Comparison of ENCODE assay signal across 16 cellular contexts in the genomic region with DNA sequence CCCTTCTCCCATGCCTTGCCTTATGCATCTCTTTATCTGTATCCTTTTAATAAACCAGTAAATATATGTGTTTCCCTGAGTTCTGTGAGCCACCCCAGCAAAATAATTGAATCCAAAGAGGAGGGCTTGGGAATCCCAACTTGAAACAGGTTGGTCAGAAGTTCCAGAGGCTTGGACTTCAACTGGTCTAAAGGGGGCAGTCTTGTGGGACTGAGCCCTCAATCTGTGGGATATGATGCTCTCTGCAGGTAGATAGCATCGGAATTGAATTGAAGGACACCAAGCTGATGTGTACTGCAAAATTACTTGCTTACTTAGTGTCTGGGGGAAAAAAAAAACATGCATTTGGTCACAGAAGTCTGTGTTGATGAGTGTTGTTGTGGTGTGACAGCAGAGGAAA.
A peak's percentile ranks its signal among the peaks of the same experiment; 100 is the strongest.
DNase-seq lines count a peak whose midpoint lies in the region; ATAC-seq and TF ChIP-seq lines count a peak whose summit lies in the region.
"Had no signal": no experiment of that assay in that cellular context is flagged by ENCODE, and none has a peak within 500 bp of the region (broad histone marks: within the 10 kb centered on the region; RNA-seq: fewer than 3 reads in every experiment).

No MANE protein-coding gene starts in this region.

- no peaks in the 10 kb centered on the region for H3K4me1 Mint-ChIP-seq in endodermal cell
- no peaks in the 10 kb centered on the region for H3K4me1 Mint-ChIP-seq in neural progenitor cell
- H3K4me1 Mint-ChIP-seq: CD4-positive, alpha-beta memory T cell had no signal

- H3K79me2 ChIP-seq in OCI-LY3 (ENCODE audit: low read length) (no peaks in the 10 kb centered on the region), neural progenitor cell (ENCODE audit: low read depth) (no peaks in the 10 kb centered on the region), osteoblast (ENCODE audit: insufficient read depth, low read length) (no peaks in the 10 kb centered on the region)

- H3K36me3 Mint-ChIP-seq in endodermal cell (ENCODE audit: low read depth) (no peaks in the 10 kb centered on the region), neural progenitor cell (no peaks in the 10 kb centered on the region)
- H3K36me3 Mint-ChIP-seq: CD4-positive, alpha-beta memory T cell had no signal

- H3K9me3 Mint-ChIP-seq in endodermal cell (no peaks in the 10 kb centered on the region), neural progenitor cell (no peaks in the 10 kb centered on the region)

- no peaks in the 10 kb centered on the region for H3K27me3 ChIP-seq in OCI-LY3 (ENCODE audit: low read depth, low read length)
- no peaks in the 10 kb centered on the region for H3K27me3 ChIP-seq in endodermal cell (ENCODE audit: control insufficient read depth, insufficient read depth, low read length, poor library complexity, severe bottlenecking)
- H3K27me3 ChIP-seq in neural progenitor cell = no peaks in the 10 kb centered on the region
- H3K27me3 ChIP-seq in osteoblast (ENCODE audit: insufficient read depth, low read length) = no peaks in the 10 kb centered on the region

- H3K27ac ChIP-seq in OCI-LY3 (ENCODE audit: low read length) (no peak overlapping the region), endodermal cell (ENCODE audit: low read depth, low read length) (no peak overlapping the region), neural progenitor cell (no peak overlapping the region), osteoblast (ENCODE audit: low read depth, low read length) (no peak overlapping the region)

- H3K4me2 ChIP-seq in OCI-LY3 (ENCODE audit: low read length) (no peak overlapping the region), neural progenitor cell (no peak overlapping the region), osteoblast (ENCODE audit: insufficient read depth, low read length) (no peak overlapping the region)

- H3K4me1 ChIP-seq in OCI-LY3 (ENCODE audit: low read length) (no peaks in the 10 kb centered on the region), endodermal cell (ENCODE audit: control insufficient read depth, insufficient read depth, low read length) (no peaks in the 10 kb centered on the region), neural progenitor cell (no peaks in the 10 kb centered on the region), osteoblast (ENCODE audit: insufficient read depth, low read length) (no peaks in the 10 kb centered on the region)

- H4K20me1 ChIP-seq in OCI-LY3 (ENCODE audit: insufficient read depth, low read length) (no peaks in the 10 kb centered on the region), neural progenitor cell (ENCODE audit: low read depth) (no peaks in the 10 kb centered on the region), osteoblast (ENCODE audit: insufficient read depth, low read length) (no peaks in the 10 kb centered on the region)

- no peaks in the 10 kb centered on the region for H3K27me3 Mint-ChIP-seq in endodermal cell (ENCODE audit: insufficient read depth)
- H3K27me3 Mint-ChIP-seq in neural progenitor cell (ENCODE audit: insufficient read depth, low read depth) = no peaks in the 10 kb centered on the region
- H3K27me3 Mint-ChIP-seq: CD4-positive, alpha-beta memory T cell had no signal

- H3K4me3 ChIP-seq in OCI-LY3 (ENCODE audit: low read length) (no peak overlapping the region), endodermal cell (ENCODE audit: low read length) (no peak overlapping the region), neural progenitor cell (no peak overlapping the region), osteoblast (ENCODE audit: insufficient read depth, low read length) (no peak overlapping the region)

- H3K36me3 ChIP-seq in OCI-LY3 (replicated peaks; ENCODE audit: low read depth, low read length) (no peaks in the 10 kb centered on the region), endodermal cell (ENCODE audit: control insufficient read depth, insufficient read depth, low read length) (no peaks in the 10 kb centered on the region), neural progenitor cell (no peaks in the 10 kb centered on the region), osteoblast (ENCODE audit: insufficient read depth, low read length) (no peaks in the 10 kb centered on the region)

- no peaks in the 10 kb centered on the region for H3K9me3 ChIP-seq in OCI-LY3 (ENCODE audit: insufficient read depth, low read length)
- H3K9me3 ChIP-seq in endodermal cell (ENCODE audit: control insufficient read depth, low read length) = no peaks in the 10 kb centered on the region
- H3K9me3 ChIP-seq in neural progenitor cell (ENCODE audit: low read depth) = no peaks in the 10 kb centered on the region
- H3K9me3 ChIP-seq in osteoblast (ENCODE audit: low read depth, low read length) = no peaks in the 10 kb centered on the region

- no peak overlapping the region for H3K4me3 Mint-ChIP-seq in endodermal cell
- H3K4me3 Mint-ChIP-seq in neural progenitor cell = no peak overlapping the region
- H3K4me3 Mint-ChIP-seq: CD4-positive, alpha-beta memory T cell had no signal

- H3K27ac Mint-ChIP-seq in endodermal cell = no peak overlapping the region
- H3K27ac Mint-ChIP-seq in neural progenitor cell = no peak overlapping the region
- H3K27ac Mint-ChIP-seq: CD4-positive, alpha-beta memory T cell had no signal

- DNase-seq in endodermal cell (peak; percentile 52), iPS-NIHi7 (ENCODE audit: extremely low spot score) (peak; percentile 15), neural progenitor cell (ENCODE audit: low spot score) (no peak), T1000 (lab: John Stamatoyannopoulos, UW) (no peak), GOT3 (lab: John Stamatoyannopoulos, UW) (no peak), osteoblast (ENCODE audit: insufficient read length, low spot score, missing footprints) (no peak)
- DNase-seq: C1 segment of cervical spinal cord; Calu3; CD4-positive, alpha-beta memory T cell; COR-L47; DMS53; DMS79 treated with DMSO at 0.1 percent for 48 hours; GF-D8; HCEC 1CT had no signal

- 93 to 100% methylated on average over 1 of the region's 1 CpG for WGBS in endodermal cell (ENCODE audit: insufficient coverage in 1 of 2, insufficient read length in 1 of 2), 2 experiments

- H2AFZ ChIP-seq in OCI-LY3 (ENCODE audit: low read depth, low read length) (no peak overlapping the region), neural progenitor cell (replicated peaks) (no peak overlapping the region), osteoblast (ENCODE audit: low read length) (no peak overlapping the region)

- TF ChIP-seq CTCF in OCI-LY3 (IDR thresholded peaks at IDR 0.05; ENCODE audit: low read depth, low read length) = 0 out of 2 replicates have a peak, but pooled peaks have one; percentile 5
- TF ChIP-seq CTCF in endodermal cell (conservative IDR thresholded peaks at IDR 0.05) = peak; percentile 69
- peak; percentile 19 for TF ChIP-seq CTCF in neural progenitor cell (IDR thresholded peaks at IDR 0.05)
- TF ChIP-seq CTCF in osteoblast (IDR thresholded peaks at IDR 0.05; ENCODE audit: extremely low read depth, low read depth, low read length) = no peak

- ATAC-seq in GM18858 (IDR thresholded peaks at IDR 0.05; ENCODE audit: unreplicated experiment) = no peak

- H3K9ac ChIP-seq in OCI-LY3 (ENCODE audit: low read length) = no peak overlapping the region
- no peak overlapping the region for H3K9ac ChIP-seq in endodermal cell (ENCODE audit: extremely low read depth, low read length, poor library complexity, severe bottlenecking)
- no peak overlapping the region for H3K9ac ChIP-seq in neural progenitor cell

- H3F3A ChIP-seq in neural progenitor cell (ENCODE audit: low read depth) = no peaks in the 10 kb centered on the region

Comparison
In these comparisons a context has a peak if more than half of its experiments do, and no peak if none do; other contexts are left out.
1. DNase-seq: peak in endodermal cell (single experiment) and iPS-NIHi7 (single experiment); none in neural progenitor cell (single experiment), T1000 (single experiment), GOT3 (single experiment) and osteoblast (single experiment).